5 cellular contexts compared by ENCODE assay signal in genomic region chr6:129398764-129399163, GRCh38.
"Had no signal": no experiment of that assay in that cellular context is flagged by ENCODE, and none has a peak within 500 bp of the region (broad histone marks: within the 10 kb centered on the region; RNA-seq: fewer than 3 reads in every experiment).

No MANE protein-coding gene starts in this region.

- H3K4me2 ChIP-seq: GM23338, KMS-11 had no signal

- ATAC-seq: GM23338 had no signal

- H3K4me3 ChIP-seq: GM23338 had no signal

- H3K27ac ChIP-seq: KMS-11 had no signal

- H3K9ac ChIP-seq: KMS-11 had no signal

- H2AFZ ChIP-seq: GM23338 had no signal

- DNase-seq: H9, HCEC 1CT, KBM-7 had no signal
